In genomic region chr5:179126506-179126991, GRCh38 we compare ENCODE assay signal across 18 cellular contexts.
DNase-seq lines count a peak whose midpoint lies in the region; ATAC-seq and TF ChIP-seq lines count a peak whose summit lies in the region.
"Had no signal": no experiment of that assay in that cellular context is flagged by ENCODE, and none has a peak within 500 bp of the region (broad histone marks: within the 10 kb centered on the region; RNA-seq: fewer than 3 reads in every experiment).

No MANE protein-coding gene starts in this region.

- peak; percentile 0 for DNase-seq in activated gamma-delta T cell treated with Interleukin-2 at 50 U/mL for 16 hours
- DNase-seq in activated gamma-delta T cell (lab: John Stamatoyannopoulos, UW), result no peak
- peak; percentile 17 to 70 for DNase-seq in left lung
- peak; percentile 59 for DNase-seq in spleen
- no peak for DNase-seq in activated naive CD8-positive, alpha-beta T cell treated with anti-CD3 and anti-CD28 coated beads, Interleukin-2, amount 50 U/mL, for 24 hours
- DNase-seq in NCI-H2196 (lab: John Stamatoyannopoulos, UW; ENCODE audit: unreplicated experiment), result no peak
- no peak for DNase-seq in activated CD4-positive, alpha-beta T cell treated with anti-CD3 and anti-CD28 coated beads, Interleukin-2, amount 50 U/mL, for 4 hours
- DNase-seq: CD4-positive, alpha-beta memory T cell; GF-D8; GM23248; NCI-H1105 treated with DMSO at 0.1 percent for 48 hours; NCI-H1694 treated with DMSO at 0.1 percent for 48 hours; NCI-H2227 treated with DMSO at 0.1 percent for 48 hours; NCI-H510A treated with DMSO at 0.1 percent for 48 hours; NCI-H774; SHP77 had no signal

- no peaks in the 10 kb centered on the region for H3K36me3 Mint-ChIP-seq in activated naive CD8-positive, alpha-beta T cell treated with anti-CD3 and anti-CD28 coated beads, Interleukin-2, amount 50 U/mL, for 24 hours (ENCODE audit: low read depth)
- H3K36me3 Mint-ChIP-seq: CD4-positive, alpha-beta memory T cell had no signal

- H3K36me3 ChIP-seq in left lung (peaks cover 0 to 37% of the 10 kb centered on the region in 2 donors), spleen (peaks cover 0 to 100% (median 4%) of the 10 kb centered on the region in 6 donors)

- H3K4me1 ChIP-seq in left lung (no peaks in the 10 kb centered on the region), spleen (no peaks in the 10 kb centered on the region)
- H3K4me1 ChIP-seq: A549 had no signal

- 83 to 94% (median 85%) methylated on average over 10 to 14 of the region's 14 CpGs for WGBS in spleen, 5 donors

- H3K4me3 ChIP-seq in left lung (no peak overlapping the region), spleen (no peak overlapping the region)
- H3K4me3 ChIP-seq: A549, GM23248, K562 had no signal

- H3K9me3 Mint-ChIP-seq in activated naive CD8-positive, alpha-beta T cell treated with anti-CD3 and anti-CD28 coated beads, Interleukin-2, amount 50 U/mL, for 24 hours, result no peaks in the 10 kb centered on the region

- H3K9me3 ChIP-seq in left lung (peaks cover 0 to 45% of the 10 kb centered on the region in 2 donors), spleen (peaks cover 0 to 44% (median 2%) of the 10 kb centered on the region in 8 donors)

- H3K27ac ChIP-seq in left lung, result no peak overlapping the region
- H3K27ac ChIP-seq in spleen, result no peak overlapping the region
- H3K27ac ChIP-seq: A549, GM23248 had no signal

- H3K27me3 ChIP-seq in left lung (peaks cover 0 to 4% of the 10 kb centered on the region in 2 donors), spleen (replicated peaks in 1 of 7) (no peaks in the 10 kb centered on the region)

- no peaks in the 10 kb centered on the region for H3K27me3 Mint-ChIP-seq in activated naive CD8-positive, alpha-beta T cell treated with anti-CD3 and anti-CD28 coated beads, Interleukin-2, amount 50 U/mL, for 24 hours
- H3K27me3 Mint-ChIP-seq: CD4-positive, alpha-beta memory T cell had no signal

- H3K27ac Mint-ChIP-seq in activated naive CD8-positive, alpha-beta T cell treated with anti-CD3 and anti-CD28 coated beads, Interleukin-2, amount 50 U/mL, for 24 hours, result no peak overlapping the region
- H3K27ac Mint-ChIP-seq: CD4-positive, alpha-beta memory T cell had no signal

- H3K4me1 Mint-ChIP-seq in activated naive CD8-positive, alpha-beta T cell treated with anti-CD3 and anti-CD28 coated beads, Interleukin-2, amount 50 U/mL, for 24 hours, result no peaks in the 10 kb centered on the region
- H3K4me1 Mint-ChIP-seq: CD4-positive, alpha-beta memory T cell had no signal

- TF ChIP-seq CTCF in left lung (IDR thresholded peaks at IDR 0.05) (no peak), spleen (IDR thresholded peaks at IDR 0.05 in 8 of 11, conservative IDR thresholded peaks at IDR 0.05 in 3 of 11) (no peak)

- ATAC-seq in left lung, result no peak
- ATAC-seq in activated naive CD8-positive, alpha-beta T cell treated with anti-CD3 and anti-CD28 coated beads, Interleukin-2, amount 50 U/mL, for 24 hours, result no peak
- ATAC-seq: A549, K562 had no signal

- no peak for TF ChIP-seq POLR2A in spleen (IDR thresholded peaks at IDR 0.05)

- intact Hi-C loops in left lung (cut with DNase I) (no loop called here), spleen (cut with DNase I; ENCODE audit: low total_unique reads) (no loop called here)

- H3K4me3 Mint-ChIP-seq in activated naive CD8-positive, alpha-beta T cell treated with anti-CD3 and anti-CD28 coated beads, Interleukin-2, amount 50 U/mL, for 24 hours, result no peak overlapping the region
- H3K4me3 Mint-ChIP-seq: CD4-positive, alpha-beta memory T cell had no signal

Comparison
In these comparisons a context has a peak if more than half of its experiments do, and no peak if none do; other contexts are left out.
1. DNase-seq: peak in activated gamma-delta T cell treated with Interleukin-2 at 50 U/mL for 16 hours (single experiment), left lung (2 of 2) and spleen (single experiment); none in activated gamma-delta T cell (single experiment), activated naive CD8-positive, alpha-beta T cell treated with anti-CD3 and anti-CD28 coated beads, Interleukin-2, amount 50 U/mL, for 24 hours (single experiment), NCI-H2196 (single experiment) and activated CD4-positive, alpha-beta T cell treated with anti-CD3 and anti-CD28 coated beads, Interleukin-2, amount 50 U/mL, for 4 hours (0 of 2).